Comparison of ENCODE assay signal across 1 cellular context in genomic region chr15:98647026-98647773, GRCh38.
A peak's percentile ranks its signal among the peaks of the same experiment; 100 is the strongest.
TF ChIP-seq lines count a peak whose summit lies in the region.

No MANE protein-coding gene starts in this region.

TF ChIP-seq in HepG2, 621 proteins besides CTCF, POLR2A, EP300 and RAD21 (continued from another document and continues in another):
- TF ChIP-seq ARID5B (CRISPR knock-in tag; IDR thresholded peaks at IDR 0.05) = 0 out of 2 replicates have a peak, but pooled peaks have one; percentile 7
- no peak for TF ChIP-seq DPF2 (CRISPR knock-in tag; IDR thresholded peaks at IDR 0.05; ENCODE audit: borderline replicate concordance, low read depth)
- no peak for TF ChIP-seq MIER3 (CRISPR knock-in tag; IDR thresholded peaks at IDR 0.05; ENCODE audit: borderline replicate concordance)
- TF ChIP-seq E2F2 (CRISPR knock-in tag; IDR thresholded peaks at IDR 0.05; ENCODE audit: borderline replicate concordance) = no peak
- no peak for TF ChIP-seq ZNF207 (IDR thresholded peaks at IDR 0.05; ENCODE audit: borderline replicate concordance)
- TF ChIP-seq NR2F1 (CRISPR knock-in tag; IDR thresholded peaks at IDR 0.05) = no peak
- TF ChIP-seq, protein P1, sequence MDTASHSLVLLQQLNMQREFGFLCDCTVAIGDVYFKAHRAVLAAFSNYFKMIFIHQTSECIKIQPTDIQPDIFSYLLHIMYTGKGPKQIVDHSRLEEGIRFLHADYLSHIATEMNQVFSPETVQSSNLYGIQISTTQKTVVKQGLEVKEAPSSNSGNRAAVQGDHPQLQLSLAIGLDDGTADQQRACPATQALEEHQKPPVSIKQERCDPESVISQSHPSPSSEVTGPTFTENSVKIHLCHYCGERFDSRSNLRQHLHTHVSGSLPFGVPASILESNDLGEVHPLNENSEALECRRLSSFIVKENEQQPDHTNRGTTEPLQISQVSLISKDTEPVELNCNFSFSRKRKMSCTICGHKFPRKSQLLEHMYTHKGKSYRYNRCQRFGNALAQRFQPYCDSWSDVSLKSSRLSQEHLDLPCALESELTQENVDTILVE (CRISPR knock-in tag; IDR thresholded peaks at IDR 0.05) = no peak
- TF ChIP-seq ZNF329 (CRISPR knock-in tag; IDR thresholded peaks at IDR 0.05; ENCODE audit: low read depth) = peak; percentile 86
- TF ChIP-seq MBD4 (IDR thresholded peaks at IDR 0.05; ENCODE audit: borderline replicate concordance, low read length) = no peak
- no peak for TF ChIP-seq BCL6 (CRISPR knock-in tag; IDR thresholded peaks at IDR 0.05)
- TF ChIP-seq ZNF550 (CRISPR knock-in tag; IDR thresholded peaks at IDR 0.05; ENCODE audit: borderline replicate concordance) = no peak
- TF ChIP-seq ZFP41 (CRISPR knock-in tag; IDR thresholded peaks at IDR 0.05; ENCODE audit: borderline replicate concordance) = no peak
- no peak for TF ChIP-seq ZNF503 (CRISPR knock-in tag; IDR thresholded peaks at IDR 0.05)
- TF ChIP-seq NFE2L2 (IDR thresholded peaks at IDR 0.05; ENCODE audit: low read length) = no peak
- TF ChIP-seq HDAC6 (IDR thresholded peaks at IDR 0.05; ENCODE audit: low read depth, low read length) = no peak
- TF ChIP-seq ZNF614 (CRISPR knock-in tag; IDR thresholded peaks at IDR 0.05; ENCODE audit: borderline replicate concordance) = no peak
- TF ChIP-seq HHEX (CRISPR knock-in tag; IDR thresholded peaks at IDR 0.05) = no peak
- no peak for TF ChIP-seq ZNF496 (CRISPR knock-in tag; IDR thresholded peaks at IDR 0.05; ENCODE audit: insufficient replicate concordance)
- TF ChIP-seq ZFAT (CRISPR knock-in tag; conservative IDR thresholded peaks at IDR 0.05) = 0 out of 2 replicates have a peak, but pooled peaks have one; percentile 42
- no peak; the same call in 1 of the 2 replicates for TF ChIP-seq SIN3A (IDR thresholded peaks at IDR 0.05; ENCODE audit: borderline replicate concordance, low read depth, low read length)
- TF ChIP-seq LBX2 (CRISPR knock-in tag; IDR thresholded peaks at IDR 0.05; ENCODE audit: borderline replicate concordance) = peak; percentile 72; the same call in 1 of the 2 replicates
- no peak for TF ChIP-seq ZNF335 (CRISPR knock-in tag; IDR thresholded peaks at IDR 0.05)
- no peak for TF ChIP-seq ZNF382 (CRISPR knock-in tag; IDR thresholded peaks at IDR 0.05; ENCODE audit: borderline replicate concordance)
- TF ChIP-seq KAT2B (IDR thresholded peaks at IDR 0.05; ENCODE audit: borderline replicate concordance, low read depth, low read length) = no peak
- TF ChIP-seq KLF13 (CRISPR knock-in tag; IDR thresholded peaks at IDR 0.05) = no peak
- TF ChIP-seq, protein P2, sequence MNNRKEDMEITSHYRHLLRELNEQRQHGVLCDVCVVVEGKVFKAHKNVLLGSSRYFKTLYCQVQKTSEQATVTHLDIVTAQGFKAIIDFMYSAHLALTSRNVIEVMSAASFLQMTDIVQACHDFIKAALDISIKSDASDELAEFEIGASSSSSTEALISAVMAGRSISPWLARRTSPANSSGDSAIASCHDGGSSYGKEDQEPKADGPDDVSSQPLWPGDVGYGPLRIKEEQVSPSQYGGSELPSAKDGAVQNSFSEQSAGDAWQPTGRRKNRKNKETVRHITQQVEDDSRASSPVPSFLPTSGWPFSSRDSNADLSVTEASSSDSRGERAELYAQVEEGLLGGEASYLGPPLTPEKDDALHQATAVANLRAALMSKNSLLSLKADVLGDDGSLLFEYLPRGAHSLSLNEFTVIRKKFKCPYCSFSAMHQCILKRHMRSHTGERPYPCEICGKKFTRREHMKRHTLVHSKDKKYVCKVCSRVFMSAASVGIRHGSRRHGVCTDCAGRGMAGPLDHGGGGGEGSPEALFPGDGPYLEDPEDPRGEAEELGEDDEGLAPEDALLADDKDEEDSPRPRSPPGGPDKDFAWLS (CRISPR knock-in tag; IDR thresholded peaks at IDR 0.05; ENCODE audit: borderline replicate concordance) = 0 out of 2 replicates have a peak, but pooled peaks have one; percentile 49
- no peak for TF ChIP-seq MLLT10 (CRISPR knock-in tag; IDR thresholded peaks at IDR 0.05)
- TF ChIP-seq THYN1 (CRISPR knock-in tag; IDR thresholded peaks at IDR 0.05; ENCODE audit: borderline replicate concordance, low read depth) = no peak
- no peak for TF ChIP-seq SRSF1 (optimal IDR thresholded peaks at IDR 0.05; ENCODE audit: low read depth, low read length)
- no peak for TF ChIP-seq GATAD2A (CRISPR knock-in tag; IDR thresholded peaks at IDR 0.05)
- TF ChIP-seq TP53 (CRISPR knock-in tag; conservative IDR thresholded peaks at IDR 0.05) = no peak
- TF ChIP-seq ZFX (CRISPR knock-in tag; IDR thresholded peaks at IDR 0.05; ENCODE audit: low read depth) = peak; percentile 61
- peak; percentile 97 for TF ChIP-seq TMF1 (CRISPR knock-in tag; IDR thresholded peaks at IDR 0.05; ENCODE audit: low read depth)
- TF ChIP-seq, protein P3, sequence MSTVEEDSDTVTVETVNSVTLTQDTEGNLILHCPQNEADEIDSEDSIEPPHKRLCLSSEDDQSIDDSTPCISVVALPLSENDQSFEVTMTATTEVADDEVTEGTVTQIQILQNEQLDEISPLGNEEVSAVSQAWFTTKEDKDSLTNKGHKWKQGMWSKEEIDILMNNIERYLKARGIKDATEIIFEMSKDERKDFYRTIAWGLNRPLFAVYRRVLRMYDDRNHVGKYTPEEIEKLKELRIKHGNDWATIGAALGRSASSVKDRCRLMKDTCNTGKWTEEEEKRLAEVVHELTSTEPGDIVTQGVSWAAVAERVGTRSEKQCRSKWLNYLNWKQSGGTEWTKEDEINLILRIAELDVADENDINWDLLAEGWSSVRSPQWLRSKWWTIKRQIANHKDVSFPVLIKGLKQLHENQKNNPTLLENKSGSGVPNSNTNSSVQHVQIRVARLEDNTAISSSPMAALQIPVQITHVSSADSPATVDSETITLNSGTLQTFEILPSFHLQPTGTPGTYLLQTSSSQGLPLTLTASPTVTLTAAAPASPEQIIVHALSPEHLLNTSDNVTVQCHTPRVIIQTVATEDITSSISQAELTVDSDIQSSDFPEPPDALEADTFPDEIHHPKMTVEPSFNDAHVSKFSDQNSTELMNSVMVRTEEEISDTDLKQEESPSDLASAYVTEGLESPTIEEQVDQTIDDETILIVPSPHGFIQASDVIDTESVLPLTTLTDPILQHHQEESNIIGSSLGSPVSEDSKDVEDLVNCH (CRISPR knock-in tag; IDR thresholded peaks at IDR 0.05) = no peak
- TF ChIP-seq PAXIP1 (CRISPR knock-in tag; conservative IDR thresholded peaks at IDR 0.05) = peak; percentile 29; the same call in 1 of the 2 replicates
- TF ChIP-seq ZFP36 (IDR thresholded peaks at IDR 0.05; ENCODE audit: borderline replicate concordance, low read depth, low read length, partially characterized antibody) = no peak
- TF ChIP-seq NCOA5 (CRISPR knock-in tag; IDR thresholded peaks at IDR 0.05) = no peak
- no peak for TF ChIP-seq RFXAP (CRISPR knock-in tag; IDR thresholded peaks at IDR 0.05; ENCODE audit: borderline replicate concordance)
- TF ChIP-seq ZNF569 (CRISPR knock-in tag; IDR thresholded peaks at IDR 0.05; ENCODE audit: borderline replicate concordance) = no peak
- no peak for TF ChIP-seq EHMT2 (IDR thresholded peaks at IDR 0.05; ENCODE audit: borderline replicate concordance, low read depth, low read length)
- no peak for TF ChIP-seq CREM (IDR thresholded peaks at IDR 0.05)
- TF ChIP-seq CREM (CRISPR knock-in tag; IDR thresholded peaks at IDR 0.05) = no peak
- no peak for TF ChIP-seq ARNT (IDR thresholded peaks at IDR 0.05)
- peak; percentile 83; the same call in 1 of the 2 replicates for TF ChIP-seq ZNF616 (CRISPR knock-in tag; IDR thresholded peaks at IDR 0.05; ENCODE audit: low read depth)
- peak; percentile 96 for TF ChIP-seq ZNF547 (CRISPR knock-in tag; IDR thresholded peaks at IDR 0.05)
- no peak for TF ChIP-seq SMYD3 (CRISPR knock-in tag; IDR thresholded peaks at IDR 0.05)
- TF ChIP-seq SMAD3 (CRISPR knock-in tag; IDR thresholded peaks at IDR 0.05) = 0 out of 2 replicates have a peak, but pooled peaks have one; percentile 15
- TF ChIP-seq, protein P4, sequence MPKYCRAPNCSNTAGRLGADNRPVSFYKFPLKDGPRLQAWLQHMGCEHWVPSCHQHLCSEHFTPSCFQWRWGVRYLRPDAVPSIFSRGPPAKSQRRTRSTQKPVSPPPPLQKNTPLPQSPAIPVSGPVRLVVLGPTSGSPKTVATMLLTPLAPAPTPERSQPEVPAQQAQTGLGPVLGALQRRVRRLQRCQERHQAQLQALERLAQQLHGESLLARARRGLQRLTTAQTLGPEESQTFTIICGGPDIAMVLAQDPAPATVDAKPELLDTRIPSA (CRISPR knock-in tag; IDR thresholded peaks at IDR 0.05; ENCODE audit: borderline replicate concordance) = peak; percentile 61; the same call in 1 of the 2 replicates
- TF ChIP-seq ADNP (CRISPR knock-in tag; IDR thresholded peaks at IDR 0.05) = no peak
- no peak for TF ChIP-seq NONO (IDR thresholded peaks at IDR 0.05)
- TF ChIP-seq NONO (CRISPR knock-in tag; conservative IDR thresholded peaks at IDR 0.05) = peak; percentile 59
- peak; percentile 76; the same call in 1 of the 2 replicates for TF ChIP-seq MEIS2 (CRISPR knock-in tag; IDR thresholded peaks at IDR 0.05)
